In the genomic region with DNA sequence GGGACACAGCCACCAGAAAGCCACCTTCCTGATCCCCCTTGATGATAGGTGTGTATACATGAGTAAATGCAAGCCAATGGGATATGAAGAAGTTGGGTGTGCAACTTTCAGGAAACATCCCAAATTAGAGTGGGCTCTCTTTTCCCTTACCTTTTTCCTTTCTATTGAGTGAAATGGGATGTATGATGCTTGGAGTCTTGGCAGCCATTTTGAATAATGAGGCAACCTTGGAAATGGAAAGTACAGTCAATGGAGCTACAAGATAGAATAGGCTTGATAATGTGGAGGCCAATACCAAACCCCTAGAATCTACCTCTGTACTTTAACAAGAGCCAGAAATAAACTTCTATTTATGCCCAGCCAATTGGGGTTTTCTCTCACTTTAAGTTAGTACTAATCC, we compare ENCODE assay signal across 14 cellular contexts.
"Had no signal": no experiment of that assay in that cellular context is flagged by ENCODE, and none has a peak within 500 bp of the region (broad histone marks: within the 10 kb centered on the region; RNA-seq: fewer than 3 reads in every experiment).

No MANE protein-coding gene starts in this region.

- H3K27ac ChIP-seq: heart left ventricle, parathyroid adenoma, tibial artery had no signal

- H3K79me2 ChIP-seq: parathyroid adenoma had no signal

- H3K9ac ChIP-seq: parathyroid adenoma had no signal

- FAIRE-seq: frontal cortex, urothelium cell line had no signal

- DNase-seq: activated CD4-positive, CD25-positive, alpha-beta regulatory T cell treated with anti-CD3 and anti-CD28 coated beads, Interleukin-2, amount 50 U/mL, for 72 hours; activated effector memory CD4-positive, alpha-beta T cell treated with anti-CD3 and anti-CD28 coated beads, Interleukin-2, amount 50 U/mL, for 16 hours; cortex of kidney; effector memory CD4-positive, alpha-beta T cell; heart left ventricle; immature natural killer cell; naive B cell; stimulated activated CD4-positive, alpha-beta T cell treated with anti-CD3 and anti-CD28 coated beads, Interleukin-12 subunit alpha, Interleukin-12 subunit beta, amount 100 ng/mL, for 4 hours; stimulated activated CD4-positive, alpha-beta T cell treated with anti-CD3 and anti-CD28 coated beads, Interleukin-2, amount 100 ng/mL, for 24 hours; tibial artery had no signal

- H3K4me3 ChIP-seq: heart left ventricle, tibial artery had no signal

- H3K9me3 ChIP-seq: heart left ventricle, tibial artery had no signal

- H2AFZ ChIP-seq: parathyroid adenoma had no signal

- H3K27me3 ChIP-seq: heart left ventricle, tibial artery had no signal

- H3K4me1 ChIP-seq: parathyroid adenoma, tibial artery had no signal

- H3K36me3 ChIP-seq: heart left ventricle, tibial artery had no signal

- ATAC-seq: heart left ventricle; stimulated activated effector memory CD8-positive, alpha-beta T cell treated with anti-CD3 and anti-CD28 coated beads, Interleukin-12 subunit alpha, Interleukin-12 subunit beta, amount 100 ng/mL, for 72 hours had no signal
